8 cellular contexts compared by ENCODE assay signal in the genomic region with DNA sequence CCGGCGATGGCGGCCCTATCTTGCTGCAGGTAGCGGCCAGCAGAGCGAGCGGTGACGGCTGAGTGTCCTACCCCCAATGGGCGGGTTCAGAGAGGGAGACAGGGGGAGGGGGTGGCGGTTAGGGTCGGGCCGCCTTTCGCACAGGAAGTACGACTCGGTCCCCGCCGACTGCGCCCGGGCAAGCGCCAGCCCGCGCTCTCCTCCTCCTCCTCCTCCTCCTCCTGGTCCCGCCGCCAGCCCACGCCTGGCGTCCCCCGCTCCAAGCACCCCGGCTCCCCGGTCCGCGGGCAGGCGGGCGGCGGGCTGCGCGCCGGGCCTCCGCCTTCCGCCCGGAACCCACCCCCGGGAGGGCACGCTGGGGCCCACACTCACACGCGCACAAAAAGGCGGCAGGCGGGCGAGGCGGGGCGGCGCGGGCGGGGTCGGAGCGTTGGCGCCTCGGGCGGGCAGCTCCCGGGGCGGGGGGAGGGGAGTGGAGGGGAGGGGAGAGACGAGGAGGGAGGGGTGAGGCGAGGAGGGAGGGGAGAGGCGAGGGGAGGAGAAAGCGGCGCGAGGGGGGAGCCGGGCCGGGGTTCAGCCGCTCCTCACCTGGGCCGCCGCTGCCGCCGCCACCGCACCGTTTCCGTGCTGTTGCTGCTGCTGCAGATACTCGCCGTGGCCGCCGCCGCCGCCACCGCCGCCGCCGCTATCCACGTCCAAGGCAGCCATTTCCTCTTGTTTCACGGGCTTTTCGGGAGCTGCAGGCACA.
DNase-seq lines count a peak whose midpoint lies in the region; ATAC-seq lines count a peak whose summit lies in the region.

No MANE protein-coding gene starts in this region.

- ATAC-seq in GM18868 (IDR thresholded peaks at IDR 0.05; ENCODE audit: unreplicated experiment), result peak; percentile 59
- ATAC-seq in HG03108 (IDR thresholded peaks at IDR 0.05; ENCODE audit: unreplicated experiment), result peak; percentile 46

- DNase-seq in ACHN (peak; percentile 86), NCI-H2227 (lab: John Stamatoyannopoulos, UW; ENCODE audit: unreplicated experiment) (peak; percentile 95), caudate nucleus (lab: John Stamatoyannopoulos, UW) (peak in 60 of 61 donors; percentile 40 to 96 (median 87)), islet precursor cell (peak; percentile 96)
- DNase-seq in activated CD4-positive, CD25-positive, alpha-beta regulatory T cell (lab: John Stamatoyannopoulos, UW), result peak; percentile 89 to 91 (median 90)
- DNase-seq in stimulated activated CD4-positive, alpha-beta T cell treated with anti-CD3 and anti-CD28 coated beads, Interleukin-12 subunit alpha, Interleukin-12 subunit beta, amount 100 ng/mL, for 48 hours (ENCODE audit: low read depth in 2 of 3, low spot score in 1 of 3), result peak; percentile 87 to 90 (median 87)

- in situ Hi-C loops in ACHN (cut with HindIII; ENCODE audit: low pct_ligation_motif_present, low pct_unique_long_range_greater_than_20kb, low sequenced_read_pairs), result no loop called here

- H3K27ac ChIP-seq in caudate nucleus (ENCODE audit: low read depth, low read length), result peak overlapping the region; percentile 97

Comparison
In these comparisons a context has a peak if more than half of its experiments do, and no peak if none do; other contexts are left out.
1. Peak in every context shown above with its lines: DNase-seq, ATAC-seq and H3K27ac ChIP-seq.